In genomic region chr2:217445726-217446125, GRCh38 we compare ENCODE assay signal across 24 cellular contexts.
DNase-seq lines count a peak whose midpoint lies in the region; ATAC-seq and TF ChIP-seq lines count a peak whose summit lies in the region.
"Had no signal": no experiment of that assay in that cellular context is flagged by ENCODE, and none has a peak within 500 bp of the region (broad histone marks: within the 10 kb centered on the region; RNA-seq: fewer than 3 reads in every experiment).

No MANE protein-coding gene starts in this region.

- no peaks in the 10 kb centered on the region for H4K20me1 ChIP-seq in IMR-90 (ENCODE audit: insufficient read depth, low read length)

- no peak overlapping the region for H3K56ac ChIP-seq in IMR-90 (ENCODE audit: extremely low read depth, insufficient read depth, low read length)

- no peak overlapping the region for H2AFZ ChIP-seq in IMR-90 (replicated peaks; ENCODE audit: low read length, poor library complexity)

- TF ChIP-seq POLR2A in IMR-90 (IDR thresholded peaks at IDR 0.05; ENCODE audit: low read depth, low read length): no peak
- TF ChIP-seq POLR2A in vagina (IDR thresholded peaks at IDR 0.05): no peak

- in situ Hi-C loops in IMR-90 (cut with MboI; ENCODE audit: low sequenced_read_pairs): no loop called here

- no peak overlapping the region for H3K14ac ChIP-seq in IMR-90 (replicated peaks; ENCODE audit: low read depth, low read length)

- H3K4me2 ChIP-seq in IMR-90 (ENCODE audit: low read depth, low read length): no peak overlapping the region

- CTCF ChIA-PET in IMR-90 (lab: Yijun Ruan, JAX): no interaction called here

- H3K27ac ChIP-seq in IMR-90 (ENCODE audit: insufficient read depth, low read length) (no peak overlapping the region), vagina (no peak overlapping the region)
- H3K27ac ChIP-seq: sigmoid colon, SK-N-MC had no signal

- no peak overlapping the region for H4K5ac ChIP-seq in IMR-90 (ENCODE audit: low read depth, low read length)

- DNase-seq in IMR-90: no peak
- peak; percentile 67 for DNase-seq in astrocyte of the hippocampus (ENCODE audit: low read depth, low spot score)
- peak; percentile 74 for DNase-seq in kidney tubule cell (ENCODE audit: low spot score)
- DNase-seq in sciatic nerve (ENCODE audit: low spot score): no peak
- DNase-seq in HCEC 1CT: no peak
- DNase-seq in activated CD4-positive, alpha-beta T cell treated with anti-CD3 and anti-CD28 coated beads for 4 hours: no peak
- DNase-seq in vagina (ENCODE audit: extremely low spot score in 2 of 2): no peak
- DNase-seq: activated CD4-positive, alpha-beta T cell treated with anti-CD3 and anti-CD28 coated beads for 48 hours; activated naive CD4-positive, alpha-beta T cell; activated T-cell treated with anti-CD3 and anti-CD28 coated beads, Interleukin-2, amount 50 U/mL, for 48 hours; CD4-positive, CD25-positive, alpha-beta regulatory T cell; central memory CD4-positive, alpha-beta T cell; dermis blood vessel endothelial cell; GDM1; GOT3; head of caudate nucleus; Kasumi-1; midbrain; NCI-H1694; NCI-H69; sigmoid colon; T-helper 2 cell had no signal

- ATAC-seq in IMR-90 (ENCODE audit: low read depth) (peak; percentile 42; the same call in 1 of the 2 replicates), sciatic nerve (peak; percentile 77)
- ATAC-seq: natural killer cell treated with Interleukin-12 subunit alpha and Interleukin-12 subunit beta and Interleukin-15 and Interleukin-18, amount 100 ng/mL, for 72 hours had no signal

- no peak overlapping the region for H3K23ac ChIP-seq in IMR-90 (ENCODE audit: low read depth, low read length)

- H3K36me3 ChIP-seq in IMR-90 (ENCODE audit: control insufficient read depth, insufficient read depth, low read length) (no peaks in the 10 kb centered on the region), vagina (no peaks in the 10 kb centered on the region)
- H3K36me3 ChIP-seq: sigmoid colon had no signal

- H2BK120ac ChIP-seq in IMR-90 (ENCODE audit: low read depth, low read length): no peak overlapping the region

- POLR2A ChIA-PET in IMR-90 (lab: Charles Lee; ENCODE audit: unreplicated experiment): no interaction called here

- no peak overlapping the region for H3K4me3 ChIP-seq in IMR-90 (ENCODE audit: insufficient read depth, low read depth, low read length)
- H3K4me3 ChIP-seq in vagina: no peak overlapping the region
- H3K4me3 ChIP-seq: sigmoid colon, SK-N-MC had no signal

- peak overlapping the region; percentile 56; the same call in 1 of the 2 replicates for H2AK5ac ChIP-seq in IMR-90 (ENCODE audit: low read depth, low read length)

- no peak overlapping the region for H4K8ac ChIP-seq in IMR-90 (ENCODE audit: low read depth in 2 of 2, low read length in 2 of 2)

- no TSS peak for BruUV-seq in IMR-90 (replicated peaks; lab: Mats Ljungman, UMichigan)

- H4K91ac ChIP-seq in IMR-90 (ENCODE audit: insufficient read depth, low read depth, low read length): no peak overlapping the region

- no peak overlapping the region for H2BK20ac ChIP-seq in IMR-90 (ENCODE audit: low read depth, low read length)

- no peak overlapping the region for H2BK5ac ChIP-seq in IMR-90 (ENCODE audit: low read depth, low read length, poor library complexity, severe bottlenecking)

- H3K79me1 ChIP-seq in IMR-90 (ENCODE audit: low read depth in 1 of 2, low read length in 2 of 2): no peaks in the 10 kb centered on the region

- H3K4me1 ChIP-seq in IMR-90 (ENCODE audit: control insufficient read depth, insufficient read depth, low read length): no peaks in the 10 kb centered on the region
- no peaks in the 10 kb centered on the region for H3K4me1 ChIP-seq in vagina

- intact Hi-C loops in IMR-90 (cut with micrococcal nuclease): no loop called here
- intact Hi-C loops in sciatic nerve (cut with DNase I): no loop called here
- intact Hi-C loops in vagina (cut with DNase I): no loop called here

- H3K9me3 ChIP-seq in IMR-90 (ENCODE audit: control insufficient read depth, insufficient read depth, low read length) (no peaks in the 10 kb centered on the region), vagina (no peaks in the 10 kb centered on the region)
- H3K9me3 ChIP-seq: sigmoid colon had no signal

- no peak overlapping the region for H2BK15ac ChIP-seq in IMR-90 (ENCODE audit: low read depth, low read length)

- H3K27me3 ChIP-seq in IMR-90 (ENCODE audit: control insufficient read depth, insufficient read depth, low read length): no peaks in the 10 kb centered on the region
- H3K27me3 ChIP-seq in vagina: no peaks in the 10 kb centered on the region
- H3K27me3 ChIP-seq: sigmoid colon had no signal

- H3K4ac ChIP-seq in IMR-90 (ENCODE audit: low read depth, low read length): no peak overlapping the region

- no peak for TF ChIP-seq RAD21 in IMR-90 (IDR thresholded peaks at IDR 0.05; ENCODE audit: low read length)

- H3K9ac ChIP-seq in IMR-90 (ENCODE audit: low read depth, low read length): no peak overlapping the region

- dilution Hi-C loops in IMR-90 (cut with HindIII; ENCODE audit: low sequenced_read_pairs, unreplicated experiment): no loop called here

- no peaks in the 10 kb centered on the region; the same call in 1 of the 2 replicates for H3K9me1 ChIP-seq in IMR-90 (ENCODE audit: insufficient read depth, low read length)

- TF ChIP-seq CTCF in IMR-90 (conservative IDR thresholded peaks at IDR 0.05; ENCODE audit: low read depth, low read length): no peak
- no peak for TF ChIP-seq CTCF in vagina (IDR thresholded peaks at IDR 0.05)

- 94% methylated on average over 2 of the region's 4 CpGs; no CpG with 5 or more reads in 1 of the 2 experiments for WGBS in IMR-90 (ENCODE audit: extremely low coverage in 2 of 2, insufficient read length in 1 of 2), 2 experiments

- no peak overlapping the region for H2AK9ac ChIP-seq in IMR-90 (replicated peaks; ENCODE audit: low read depth, low read length, poor library complexity)

- H3K18ac ChIP-seq in IMR-90 (ENCODE audit: low read depth, low read length): no peak overlapping the region

TF ChIP-seq in IMR-90, 13 proteins besides CTCF, POLR2A, EP300 and RAD21:
- TF ChIP-seq SMC3 (IDR thresholded peaks at IDR 0.05; ENCODE audit: low read depth, low read length) (no peak), NFE2L2 (IDR thresholded peaks at IDR 0.05; ENCODE audit: low read depth, low read length) (no peak), RFX5 (IDR thresholded peaks at IDR 0.05; ENCODE audit: low read depth, low read length) (no peak), USF2 (IDR thresholded peaks at IDR 0.05; ENCODE audit: low read depth, low read length) (no peak), MAZ (IDR thresholded peaks at IDR 0.05; ENCODE audit: borderline replicate concordance, low read depth, low read length) (no peak), CHD1 (IDR thresholded peaks at IDR 0.05; ENCODE audit: low read depth, low read length) (no peak), CEBPB (IDR thresholded peaks at IDR 0.05; ENCODE audit: low read depth, low read length) (no peak), MXI1 (IDR thresholded peaks at IDR 0.05; ENCODE audit: borderline replicate concordance, low read depth, low read length) (no peak), RCOR1 (IDR thresholded peaks at IDR 0.05; ENCODE audit: insufficient replicate concordance, low read length) (no peak), BHLHE40 (IDR thresholded peaks at IDR 0.05; ENCODE audit: low read depth, low read length) (no peak), ELK1 (IDR thresholded peaks at IDR 0.05; ENCODE audit: borderline replicate concordance, low read depth, low read length) (no peak), MAFK (IDR thresholded peaks at IDR 0.05; ENCODE audit: low read depth, low read length) (no peak), FOS (IDR thresholded peaks at IDR 0.05; ENCODE audit: low read depth, low read length) (no peak)
TF ChIP-seq in IMR-90: peak in this region for 0.

Comparison
In these comparisons a context has a peak if more than half of its experiments do, and no peak if none do; other contexts are left out.
1. DNase-seq: peak in astrocyte of the hippocampus (single experiment) and kidney tubule cell (single experiment); none in IMR-90 (single experiment), sciatic nerve (single experiment), HCEC 1CT (single experiment), activated CD4-positive, alpha-beta T cell treated with anti-CD3 and anti-CD28 coated beads for 4 hours (0 of 2) and vagina (0 of 2).